Comparison of ENCODE assay signal across 8 cellular contexts in genomic region chrX:131827935-131828334, GRCh38.
A peak's percentile ranks its signal among the peaks of the same experiment; 100 is the strongest.
DNase-seq lines count a peak whose midpoint lies in the region; ATAC-seq and TF ChIP-seq lines count a peak whose summit lies in the region.

No MANE protein-coding gene starts in this region.

- H3K4me1 Mint-ChIP-seq in endodermal cell = peaks cover 39% of the 10 kb centered on the region

- H3K27ac Mint-ChIP-seq in endodermal cell = peak overlapping the region; percentile 95

- ATAC-seq in GM19467 (IDR thresholded peaks at IDR 0.05; ENCODE audit: unreplicated experiment) = peak; percentile 43
- ATAC-seq in HG03460 (IDR thresholded peaks at IDR 0.05; ENCODE audit: unreplicated experiment) = peak; percentile 61
- no peak for ATAC-seq in mucosa of descending colon

- DNase-seq in SIG-M5 treated with dmso at 0.1 percent for 504 hours (lab: John Stamatoyannopoulos, UW; ENCODE audit: unreplicated experiment) (peak; percentile 82), endodermal cell (peak; percentile 78), AG20443 (ENCODE audit: low spot score) (no peak), mucosa of descending colon (no peak)
- peak; percentile 46 for DNase-seq in stimulated activated CD8-positive, alpha-beta memory T cell treated with anti-CD3 and anti-CD28 coated beads, Interleukin-4, amount 100 ng/mL, for 48 hours

- WGBS in endodermal cell (ENCODE audit: insufficient coverage in 1 of 2, insufficient read length in 1 of 2), 2 experiments = 0% methylated on average over 1 of the region's 2 CpGs; no CpG with 5 or more reads in 1 of the 2 experiments

- H3K4me1 ChIP-seq in endodermal cell (ENCODE audit: control insufficient read depth, insufficient read depth, low read length) (peaks cover 4% of the 10 kb centered on the region), mucosa of descending colon (ENCODE audit: low read depth) (no peaks in the 10 kb centered on the region)

- H3K27me3 ChIP-seq in endodermal cell (ENCODE audit: control insufficient read depth, insufficient read depth, low read length, poor library complexity, severe bottlenecking) = no peaks in the 10 kb centered on the region

- H3K9ac ChIP-seq in endodermal cell (ENCODE audit: extremely low read depth, low read length, poor library complexity, severe bottlenecking) = peak overlapping the region; percentile 93

- H3K4me3 Mint-ChIP-seq in endodermal cell = peak overlapping the region; percentile 92

- intact Hi-C loops in mucosa of descending colon (cut with DNase I, micrococcal nuclease) = no loop called here

- H3K27me3 Mint-ChIP-seq in endodermal cell (ENCODE audit: insufficient read depth) = no peaks in the 10 kb centered on the region

- peaks cover 38% of the 10 kb centered on the region for H3K36me3 Mint-ChIP-seq in endodermal cell (ENCODE audit: low read depth)

- H3K36me3 ChIP-seq in endodermal cell (ENCODE audit: control insufficient read depth, insufficient read depth, low read length) (peaks cover 37% of the 10 kb centered on the region), mucosa of descending colon (ENCODE audit: low read depth) (no peaks in the 10 kb centered on the region)

- TF ChIP-seq CTCF in endodermal cell (conservative IDR thresholded peaks at IDR 0.05) (peak; percentile 77), mucosa of descending colon (IDR thresholded peaks at IDR 0.05) (no peak)

- H3K4me3 ChIP-seq in GM08714 (ENCODE audit: low read length) = peak overlapping the region; percentile 42; the same call in 1 of the 2 replicates
- H3K4me3 ChIP-seq in endodermal cell (ENCODE audit: low read length) = peak overlapping the region; percentile 98
- no peak overlapping the region for H3K4me3 ChIP-seq in mucosa of descending colon

- peaks cover 2% of the 10 kb centered on the region for H3K9me3 ChIP-seq in endodermal cell (ENCODE audit: control insufficient read depth, low read length)
- no peaks in the 10 kb centered on the region for H3K9me3 ChIP-seq in mucosa of descending colon

- no peaks in the 10 kb centered on the region for H3K9me3 Mint-ChIP-seq in endodermal cell

- H3K27ac ChIP-seq in endodermal cell (ENCODE audit: low read depth, low read length) = peak overlapping the region; percentile 47

Comparison
In these comparisons a context has a peak if more than half of its experiments do, and no peak if none do; other contexts are left out.
1. DNase-seq: peak in SIG-M5 treated with dmso at 0.1 percent for 504 hours (single experiment), endodermal cell (single experiment) and stimulated activated CD8-positive, alpha-beta memory T cell treated with anti-CD3 and anti-CD28 coated beads, Interleukin-4, amount 100 ng/mL, for 48 hours (single experiment); none in AG20443 (single experiment) and mucosa of descending colon (0 of 3).